Comparison of ENCODE assay signal across 36 cellular contexts in genomic region chr7:117389871-117390270, GRCh38. TPM values are rescaled to one million over a fixed set of nuclear protein-coding genes. Genes with fewer than 3 reads are reported as not detected.
"Had no signal": no experiment of that assay in that cellular context is flagged by ENCODE, and none has a peak within 500 bp of the region (broad histone marks: within the 10 kb centered on the region; RNA-seq: fewer than 3 reads in every experiment).

No MANE protein-coding gene starts in this region.

- H3K4me1 ChIP-seq: adrenal gland, breast epithelium had no signal

- H3K4me3 ChIP-seq: adrenal gland, body of pancreas, breast epithelium had no signal

- H3K36me3 ChIP-seq: adrenal gland, brain microvascular endothelial cell, breast epithelium had no signal

- H3K9me3 ChIP-seq: adrenal gland, body of pancreas had no signal

- DNase-seq: activated B cell treated with CpG ODN at 0.5 μM for 24 hours; activated CD4-positive, alpha-beta memory T cell treated with anti-CD3 and anti-CD28 coated beads for 36 hours; activated CD4-positive, alpha-beta T cell treated with anti-CD3 and anti-CD28 coated beads for 4 hours; activated CD4-positive, alpha-beta T cell treated with anti-CD3 and anti-CD28 coated beads, Interleukin-2, amount 10 ng/mL, durations not matched to agents 24 days and 14 days; activated CD4-positive, alpha-beta T cell treated with anti-CD3 and anti-CD28 coated beads, Interleukin-2, amount 50 U/mL, for 1 hour; activated CD4-positive, alpha-beta T cell treated with anti-CD3 and anti-CD28 coated beads, Interleukin-2, amount 50 U/mL, for 4 hours; activated CD4-positive, CD25-positive, alpha-beta regulatory T cell treated with anti-CD3 and anti-CD28 coated beads, Interleukin-2, amount 50 U/mL, for 72 hours; activated CD8-positive, alpha-beta memory T cell treated with anti-CD3 and anti-CD28 coated beads, Interleukin-2, amount 50 U/mL, for 4 hours; activated CD8-positive, alpha-beta T cell treated with anti-CD3 and anti-CD28 coated beads for 36 hours; activated effector memory CD4-positive, alpha-beta T cell treated with anti-CD3 and anti-CD28 coated beads, Interleukin-2, amount 50 U/mL, for 16 hours; activated gamma-delta T cell treated with Interleukin-2 at 50 U/mL for 16 hours; activated naive CD4-positive, alpha-beta T cell; activated naive CD4-positive, alpha-beta T cell treated with anti-CD3 and anti-CD28 coated beads for 36 hours; activated naive CD4-positive, alpha-beta T cell treated with anti-CD3 and anti-CD28 coated beads, Interleukin-2, amount 50 U/mL, for 16 hours; activated naive CD8-positive, alpha-beta T cell treated with anti-CD3 and anti-CD28 coated beads for 36 hours; activated T-cell treated with anti-CD3 and anti-CD28 coated beads for 4 hours; activated T-cell treated with anti-CD3 and anti-CD28 coated beads, Interleukin-2, amount 50 U/mL, for 1 hour; activated T-cell treated with anti-CD3 and anti-CD28 coated beads, Interleukin-2, amount 50 U/mL, for 4 hours; activated T-cell treated with anti-CD3 and anti-CD28 coated beads, Interleukin-2, amount 50 U/mL, for 72 hours; adrenal gland; amniotic stem cell; aorta; body of pancreas; brain microvascular endothelial cell; caudate nucleus; cerebellar nuclear complex; T-helper 2 cell; T-helper 9 cell had no signal

- H3K27me3 ChIP-seq: adrenal gland, body of pancreas, brain microvascular endothelial cell, breast epithelium had no signal

- H3K27ac ChIP-seq: adrenal gland, body of pancreas, brain microvascular endothelial cell, breast epithelium, VCaP had no signal

- ATAC-seq: activated CD8-positive, alpha-beta T cell treated with anti-CD3 and anti-CD28 coated beads for 36 hours; activated naive CD4-positive, alpha-beta T cell treated with anti-CD3 and anti-CD28 coated beads, Interleukin-2, amount 50 U/mL, for 72 hours; activated T-cell treated with anti-CD3 and anti-CD28 coated beads, Interleukin-2, amount 50 U/mL, for 4 hours; activated T-cell treated with anti-CD3 and anti-CD28 coated beads, Interleukin-2, amount 50 U/mL, for 72 hours; activated T-helper 17 cell treated with anti-CD3 and anti-CD28 coated beads, Interleukin-2, amount 50 U/mL, for 72 hours; body of pancreas had no signal

RNA-seq across cellular contexts. Expression of gene ASZ1, which starts 37.4 kb away (rescaled TPM):
- total RNA-seq: activated B cell treated with CpG ODN at 0.5 μM for 24 hours; activated CD4-positive, alpha-beta memory T cell treated with anti-CD3 and anti-CD28 coated beads for 36 hours; activated CD4-positive, alpha-beta T cell treated with anti-CD3 and anti-CD28 coated beads, Interleukin-2, amount 10 ng/mL, durations not matched to agents 24 days and 14 days; activated CD8-positive, alpha-beta memory T cell treated with anti-CD3 and anti-CD28 coated beads for 36 hours; activated CD8-positive, alpha-beta T cell treated with anti-CD3 and anti-CD28 coated beads for 36 hours; activated naive CD4-positive, alpha-beta T cell treated with anti-CD3 and anti-CD28 coated beads for 36 hours; activated naive CD4-positive, alpha-beta T cell treated with anti-CD3 and anti-CD28 coated beads, Interleukin-2, amount 50 U/mL, for 72 hours; activated naive CD8-positive, alpha-beta T cell treated with anti-CD3 and anti-CD28 coated beads for 36 hours; activated T-cell treated with anti-CD3 and anti-CD28 coated beads, Interleukin-2, amount 50 U/mL, for 4 hours; activated T-cell treated with anti-CD3 and anti-CD28 coated beads, Interleukin-2, amount 50 U/mL, for 72 hours; activated T-helper 1 cell treated with anti-CD3 and anti-CD28 coated beads, Interleukin-12 subunit alpha, Interleukin-12 subunit beta, Interleukin-2, Interleukin-4 antibody, amounts not matched to agents 30 ng/mL and 10 ng/mL and 1 ng/mL, durations not matched to agents 14 hours and 24 hours and 36 hours; activated T-helper 17 cell treated with anti-CD3 and anti-CD28 coated beads, Interleukin-2, amount 50 U/mL, for 72 hours; adrenal gland; aorta; astrocyte; body of pancreas; breast epithelium; chondrocyte had no signal
- polyA plus RNA-seq: adrenal gland, aorta had no signal
